ENCODE assay signal across 1 cellular context in the genomic region with DNA sequence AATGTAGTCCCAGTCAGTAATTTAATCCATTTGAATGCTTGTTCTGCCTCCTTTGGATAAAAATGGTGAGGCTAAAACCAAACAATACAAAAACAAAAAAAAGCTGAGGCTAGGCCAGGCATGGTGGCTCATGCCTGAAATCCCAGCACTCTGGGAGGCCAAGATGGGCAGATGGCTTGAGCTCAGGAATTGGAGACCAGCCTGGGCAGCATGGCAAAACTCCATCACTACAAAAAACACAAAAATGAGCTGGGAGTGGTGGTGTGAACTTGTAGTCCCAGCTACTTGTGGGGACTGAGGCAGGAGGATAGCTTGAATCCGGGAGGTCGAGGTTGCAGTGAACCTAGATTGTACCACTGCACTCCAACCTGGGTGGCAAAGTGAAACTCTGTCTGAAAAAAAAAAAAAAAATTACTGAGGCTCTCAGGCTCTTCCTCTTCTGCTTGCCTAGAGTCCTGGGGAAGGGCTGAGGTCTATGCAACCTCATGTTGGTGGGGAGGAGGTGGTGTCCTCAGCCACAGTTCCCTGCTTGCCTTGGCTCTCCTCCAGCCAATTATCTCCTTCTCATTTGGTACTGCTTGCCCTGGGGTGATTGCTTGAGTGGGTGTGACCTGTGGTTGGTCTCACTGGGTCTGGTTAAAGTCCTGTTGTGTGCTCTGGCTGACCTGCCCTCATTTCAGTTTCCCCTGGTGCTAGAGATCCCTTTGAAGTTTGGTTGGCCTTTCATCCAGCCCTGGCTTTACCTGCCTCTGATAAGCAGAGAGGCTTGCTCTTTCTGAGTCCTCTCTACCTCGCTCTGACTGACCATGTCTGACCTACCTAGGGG.
A peak's percentile ranks its signal among the peaks of the same experiment; 100 is the strongest.
TF ChIP-seq lines count a peak whose summit lies in the region.

No MANE protein-coding gene starts in this region.

TF ChIP-seq in HepG2, 621 proteins besides CTCF, POLR2A, EP300 and RAD21 (continued from another document and continues in another):
- TF ChIP-seq, protein P1, sequence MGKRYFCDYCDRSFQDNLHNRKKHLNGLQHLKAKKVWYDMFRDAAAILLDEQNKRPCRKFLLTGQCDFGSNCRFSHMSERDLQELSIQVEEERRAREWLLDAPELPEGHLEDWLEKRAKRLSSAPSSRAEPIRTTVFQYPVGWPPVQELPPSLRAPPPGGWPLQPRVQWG (CRISPR knock-in tag; IDR thresholded peaks at IDR 0.05; ENCODE audit: borderline replicate concordance, low read depth) = no peak
- TF ChIP-seq EEA1 (CRISPR knock-in tag; IDR thresholded peaks at IDR 0.05; ENCODE audit: borderline replicate concordance) (no peak), ZNF563 (CRISPR knock-in tag; IDR thresholded peaks at IDR 0.05) (no peak), SATB2 (CRISPR knock-in tag; IDR thresholded peaks at IDR 0.05) (no peak), MATR3 (CRISPR knock-in tag; IDR thresholded peaks at IDR 0.05) (no peak), CHD4 (IDR thresholded peaks at IDR 0.05; ENCODE audit: borderline replicate concordance, low read length) (no peak), ZNF879 (CRISPR knock-in tag; IDR thresholded peaks at IDR 0.05) (no peak), PHF20 (CRISPR knock-in tag; IDR thresholded peaks at IDR 0.05) (peak; percentile 22; the same call in 1 of the 2 replicates), ZNF468 (CRISPR knock-in tag; IDR thresholded peaks at IDR 0.05) (no peak), MTF1 (CRISPR knock-in tag; IDR thresholded peaks at IDR 0.05) (no peak), PLRG1 (conservative IDR thresholded peaks at IDR 0.05) (no peak), SMAD3 (CRISPR knock-in tag; IDR thresholded peaks at IDR 0.05) (no peak), ZNF234 (CRISPR knock-in tag; conservative IDR thresholded peaks at IDR 0.05) (no peak), ZNF788 (CRISPR knock-in tag; IDR thresholded peaks at IDR 0.05; ENCODE audit: borderline replicate concordance) (peak; percentile 61; the same call in 1 of the 2 replicates), ZNF878 (CRISPR knock-in tag; IDR thresholded peaks at IDR 0.05) (no peak), ZFP1 (CRISPR knock-in tag; IDR thresholded peaks at IDR 0.05) (no peak), IRF2 (CRISPR knock-in tag; IDR thresholded peaks at IDR 0.05) (no peak), NKX3-1 (CRISPR knock-in tag; IDR thresholded peaks at IDR 0.05) (no peak), U2AF1 (optimal IDR thresholded peaks at IDR 0.05; ENCODE audit: low read depth, low read length) (no peak), SIX1 (CRISPR knock-in tag; IDR thresholded peaks at IDR 0.05; ENCODE audit: borderline replicate concordance) (no peak), MAFG (CRISPR knock-in tag; IDR thresholded peaks at IDR 0.05) (no peak), ATF7 (IDR thresholded peaks at IDR 0.05) (no peak), ATF7 (CRISPR knock-in tag; IDR thresholded peaks at IDR 0.05) (no peak), ZNF75D (CRISPR knock-in tag; IDR thresholded peaks at IDR 0.05; ENCODE audit: borderline replicate concordance) (no peak), ZNF230 (CRISPR knock-in tag; IDR thresholded peaks at IDR 0.05) (peak; percentile 72; the same call in 1 of the 2 replicates), ZNF775 (CRISPR knock-in tag; IDR thresholded peaks at IDR 0.05; ENCODE audit: borderline replicate concordance) (no peak), ZFP36L1 (CRISPR knock-in tag; IDR thresholded peaks at IDR 0.05) (no peak), ZNF558 (CRISPR knock-in tag; IDR thresholded peaks at IDR 0.05; ENCODE audit: borderline replicate concordance) (peak; percentile 55; the same call in 1 of the 2 replicates), NAIF1 (CRISPR knock-in tag; IDR thresholded peaks at IDR 0.05; ENCODE audit: borderline replicate concordance) (no peak), MIXL1 (CRISPR knock-in tag; IDR thresholded peaks at IDR 0.05) (peak; percentile 75), SMAD1 (CRISPR knock-in tag; IDR thresholded peaks at IDR 0.05; ENCODE audit: borderline replicate concordance, low read depth) (no peak), ZNF446 (CRISPR knock-in tag; IDR thresholded peaks at IDR 0.05) (no peak), ZBTB20 (CRISPR knock-in tag; IDR thresholded peaks at IDR 0.05; ENCODE audit: borderline replicate concordance, low read depth) (no peak), RXRA (CRISPR knock-in tag; IDR thresholded peaks at IDR 0.05) (peak; percentile 82), ZNF766 (CRISPR knock-in tag; IDR thresholded peaks at IDR 0.05; ENCODE audit: borderline replicate concordance) (0 out of 2 replicates have a peak, but pooled peaks have one; percentile 45), ZNF10 (CRISPR knock-in tag; IDR thresholded peaks at IDR 0.05; ENCODE audit: borderline replicate concordance, low read depth) (no peak), GZF1 (CRISPR knock-in tag; IDR thresholded peaks at IDR 0.05) (no peak), ZNF614 (CRISPR knock-in tag; IDR thresholded peaks at IDR 0.05; ENCODE audit: borderline replicate concordance) (0 out of 2 replicates have a peak, but pooled peaks have one; percentile 60), FOXA1 (IDR thresholded peaks at IDR 0.05) (no peak), FOXA1 (CRISPR knock-in tag; IDR thresholded peaks at IDR 0.05) (peak; percentile 48), SYNCRIP (IDR thresholded peaks at IDR 0.05; ENCODE audit: insufficient read depth, low read depth, low read length) (no peak)
- TF ChIP-seq, protein P2, sequence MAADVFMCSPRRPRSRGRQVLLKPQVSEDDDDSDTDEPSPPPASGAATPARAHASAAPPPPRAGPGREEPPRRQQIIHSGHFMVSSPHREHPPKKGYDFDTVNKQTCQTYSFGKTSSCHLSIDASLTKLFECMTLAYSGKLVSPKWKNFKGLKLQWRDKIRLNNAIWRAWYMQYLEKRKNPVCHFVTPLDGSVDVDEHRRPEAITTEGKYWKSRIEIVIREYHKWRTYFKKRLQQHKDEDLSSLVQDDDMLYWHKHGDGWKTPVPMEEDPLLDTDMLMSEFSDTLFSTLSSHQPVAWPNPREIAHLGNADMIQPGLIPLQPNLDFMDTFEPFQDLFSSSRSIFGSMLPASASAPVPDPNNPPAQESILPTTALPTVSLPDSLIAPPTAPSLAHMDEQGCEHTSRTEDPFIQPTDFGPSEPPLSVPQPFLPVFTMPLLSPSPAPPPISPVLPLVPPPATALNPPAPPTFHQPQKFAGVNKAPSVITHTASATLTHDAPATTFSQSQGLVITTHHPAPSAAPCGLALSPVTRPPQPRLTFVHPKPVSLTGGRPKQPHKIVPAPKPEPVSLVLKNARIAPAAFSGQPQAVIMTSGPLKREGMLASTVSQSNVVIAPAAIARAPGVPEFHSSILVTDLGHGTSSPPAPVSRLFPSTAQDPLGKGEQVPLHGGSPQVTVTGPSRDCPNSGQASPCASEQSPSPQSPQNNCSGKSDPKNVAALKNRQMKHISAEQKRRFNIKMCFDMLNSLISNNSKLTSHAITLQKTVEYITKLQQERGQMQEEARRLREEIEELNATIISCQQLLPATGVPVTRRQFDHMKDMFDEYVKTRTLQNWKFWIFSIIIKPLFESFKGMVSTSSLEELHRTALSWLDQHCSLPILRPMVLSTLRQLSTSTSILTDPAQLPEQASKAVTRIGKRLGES (CRISPR knock-in tag; IDR thresholded peaks at IDR 0.05; ENCODE audit: borderline replicate concordance) = no peak
- TF ChIP-seq, protein P3, sequence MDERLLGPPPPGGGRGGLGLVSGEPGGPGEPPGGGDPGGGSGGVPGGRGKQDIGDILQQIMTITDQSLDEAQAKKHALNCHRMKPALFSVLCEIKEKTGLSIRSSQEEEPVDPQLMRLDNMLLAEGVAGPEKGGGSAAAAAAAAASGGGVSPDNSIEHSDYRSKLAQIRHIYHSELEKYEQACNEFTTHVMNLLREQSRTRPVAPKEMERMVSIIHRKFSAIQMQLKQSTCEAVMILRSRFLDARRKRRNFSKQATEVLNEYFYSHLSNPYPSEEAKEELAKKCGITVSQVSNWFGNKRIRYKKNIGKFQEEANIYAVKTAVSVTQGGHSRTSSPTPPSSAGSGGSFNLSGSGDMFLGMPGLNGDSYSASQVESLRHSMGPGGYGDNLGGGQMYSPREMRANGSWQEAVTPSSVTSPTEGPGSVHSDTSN (CRISPR knock-in tag; IDR thresholded peaks at IDR 0.05) = no peak
- TF ChIP-seq, protein P4, sequence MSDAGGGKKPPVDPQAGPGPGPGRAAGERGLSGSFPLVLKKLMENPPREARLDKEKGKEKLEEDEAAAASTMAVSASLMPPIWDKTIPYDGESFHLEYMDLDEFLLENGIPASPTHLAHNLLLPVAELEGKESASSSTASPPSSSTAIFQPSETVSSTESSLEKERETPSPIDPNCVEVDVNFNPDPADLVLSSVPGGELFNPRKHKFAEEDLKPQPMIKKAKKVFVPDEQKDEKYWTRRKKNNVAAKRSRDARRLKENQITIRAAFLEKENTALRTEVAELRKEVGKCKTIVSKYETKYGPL (CRISPR knock-in tag; IDR thresholded peaks at IDR 0.05) = no peak
- TF ChIP-seq, protein P5, sequence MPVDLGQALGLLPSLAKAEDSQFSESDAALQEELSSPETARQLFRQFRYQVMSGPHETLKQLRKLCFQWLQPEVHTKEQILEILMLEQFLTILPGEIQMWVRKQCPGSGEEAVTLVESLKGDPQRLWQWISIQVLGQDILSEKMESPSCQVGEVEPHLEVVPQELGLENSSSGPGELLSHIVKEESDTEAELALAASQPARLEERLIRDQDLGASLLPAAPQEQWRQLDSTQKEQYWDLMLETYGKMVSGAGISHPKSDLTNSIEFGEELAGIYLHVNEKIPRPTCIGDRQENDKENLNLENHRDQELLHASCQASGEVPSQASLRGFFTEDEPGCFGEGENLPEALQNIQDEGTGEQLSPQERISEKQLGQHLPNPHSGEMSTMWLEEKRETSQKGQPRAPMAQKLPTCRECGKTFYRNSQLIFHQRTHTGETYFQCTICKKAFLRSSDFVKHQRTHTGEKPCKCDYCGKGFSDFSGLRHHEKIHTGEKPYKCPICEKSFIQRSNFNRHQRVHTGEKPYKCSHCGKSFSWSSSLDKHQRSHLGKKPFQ (CRISPR knock-in tag; IDR thresholded peaks at IDR 0.05; ENCODE audit: insufficient replicate concordance) = peak; percentile 80
- TF ChIP-seq, protein P6, sequence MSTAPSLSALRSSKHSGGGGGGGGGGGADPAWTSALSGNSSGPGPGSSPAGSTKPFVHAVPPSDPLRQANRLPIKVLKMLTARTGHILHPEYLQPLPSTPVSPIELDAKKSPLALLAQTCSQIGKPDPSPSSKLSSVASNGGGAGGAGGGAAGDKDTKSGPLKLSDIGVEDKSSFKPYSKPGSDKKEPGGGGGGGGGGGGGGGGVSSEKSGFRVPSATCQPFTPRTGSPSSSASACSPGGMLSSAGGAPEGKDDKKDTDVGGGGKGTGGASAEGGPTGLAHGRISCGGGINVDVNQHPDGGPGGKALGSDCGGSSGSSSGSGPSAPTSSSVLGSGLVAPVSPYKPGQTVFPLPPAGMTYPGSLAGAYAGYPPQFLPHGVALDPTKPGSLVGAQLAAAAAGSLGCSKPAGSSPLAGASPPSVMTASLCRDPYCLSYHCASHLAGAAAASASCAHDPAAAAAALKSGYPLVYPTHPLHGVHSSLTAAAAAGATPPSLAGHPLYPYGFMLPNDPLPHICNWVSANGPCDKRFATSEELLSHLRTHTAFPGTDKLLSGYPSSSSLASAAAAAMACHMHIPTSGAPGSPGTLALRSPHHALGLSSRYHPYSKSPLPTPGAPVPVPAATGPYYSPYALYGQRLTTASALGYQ (CRISPR knock-in tag; IDR thresholded peaks at IDR 0.05) = no peak
- TF ChIP-seq, protein P7, sequence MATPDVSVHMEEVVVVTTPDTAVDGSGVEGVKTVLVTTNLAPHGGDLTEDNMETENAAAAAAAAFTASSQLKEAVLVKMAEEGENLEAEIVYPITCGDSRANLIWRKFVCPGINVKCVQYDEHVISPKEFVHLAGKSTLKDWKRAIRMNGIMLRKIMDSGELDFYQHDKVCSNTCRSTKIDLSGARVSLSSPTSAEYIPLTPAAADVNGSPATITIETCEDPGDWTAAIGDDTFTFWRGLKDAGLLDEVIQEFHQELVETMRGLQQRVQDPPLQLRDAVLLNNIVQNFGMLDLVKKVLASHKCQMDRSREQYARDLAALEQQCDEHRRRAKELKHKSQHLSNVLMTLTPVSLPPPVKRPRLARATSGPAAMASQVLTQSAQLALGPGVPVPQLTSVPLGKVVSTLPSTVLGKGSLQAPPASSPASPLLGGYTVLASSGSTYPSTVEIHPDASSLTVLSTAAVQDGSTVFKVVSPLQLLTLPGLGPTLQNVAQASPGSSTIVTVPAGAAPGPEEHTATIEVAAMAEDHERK (CRISPR knock-in tag; IDR thresholded peaks at IDR 0.05; ENCODE audit: low read depth) = no peak
- TF ChIP-seq, protein P8, sequence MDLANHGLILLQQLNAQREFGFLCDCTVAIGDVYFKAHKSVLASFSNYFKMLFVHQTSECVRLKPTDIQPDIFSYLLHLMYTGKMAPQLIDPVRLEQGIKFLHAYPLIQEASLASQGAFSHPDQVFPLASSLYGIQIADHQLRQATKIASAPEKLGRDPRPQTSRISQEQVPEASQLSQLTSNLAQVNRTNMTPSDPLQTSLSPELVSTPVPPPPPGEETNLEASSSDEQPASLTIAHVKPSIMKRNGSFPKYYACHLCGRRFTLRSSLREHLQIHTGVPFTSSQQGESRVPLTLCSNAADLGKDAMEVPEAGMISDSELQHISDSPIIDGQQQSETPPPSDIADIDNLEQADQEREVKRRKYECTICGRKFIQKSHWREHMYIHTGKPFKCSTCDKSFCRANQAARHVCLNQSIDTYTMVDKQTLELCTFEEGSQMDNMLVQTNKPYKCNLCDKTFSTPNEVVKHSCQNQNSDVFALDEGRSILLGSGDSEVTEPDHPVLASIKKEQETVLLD (CRISPR knock-in tag; IDR thresholded peaks at IDR 0.05; ENCODE audit: low read depth) = no peak
- TF ChIP-seq, protein P9, sequence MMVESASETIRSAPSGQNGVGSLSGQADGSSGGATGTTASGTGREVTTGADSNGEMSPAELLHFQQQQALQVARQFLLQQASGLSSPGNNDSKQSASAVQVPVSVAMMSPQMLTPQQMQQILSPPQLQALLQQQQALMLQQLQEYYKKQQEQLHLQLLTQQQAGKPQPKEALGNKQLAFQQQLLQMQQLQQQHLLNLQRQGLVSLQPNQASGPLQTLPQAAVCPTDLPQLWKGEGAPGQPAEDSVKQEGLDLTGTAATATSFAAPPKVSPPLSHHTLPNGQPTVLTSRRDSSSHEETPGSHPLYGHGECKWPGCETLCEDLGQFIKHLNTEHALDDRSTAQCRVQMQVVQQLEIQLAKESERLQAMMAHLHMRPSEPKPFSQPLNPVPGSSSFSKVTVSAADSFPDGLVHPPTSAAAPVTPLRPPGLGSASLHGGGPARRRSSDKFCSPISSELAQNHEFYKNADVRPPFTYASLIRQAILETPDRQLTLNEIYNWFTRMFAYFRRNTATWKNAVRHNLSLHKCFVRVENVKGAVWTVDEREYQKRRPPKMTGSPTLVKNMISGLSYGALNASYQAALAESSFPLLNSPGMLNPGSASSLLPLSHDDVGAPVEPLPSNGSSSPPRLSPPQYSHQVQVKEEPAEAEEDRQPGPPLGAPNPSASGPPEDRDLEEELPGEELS (CRISPR knock-in tag; IDR thresholded peaks at IDR 0.05) = peak; percentile 73
